ENCODE assay signal across 14 cellular contexts in genomic region chr5:980001-980588, GRCh38. TPM values are rescaled to one million over a fixed set of nuclear protein-coding genes. Genes with fewer than 3 reads are reported as not detected.
DNase-seq lines count a peak whose midpoint lies in the region; ATAC-seq and TF ChIP-seq lines count a peak whose summit lies in the region.
"Had no signal": no experiment of that assay in that cellular context is flagged by ENCODE, and none has a peak within 500 bp of the region (broad histone marks: within the 10 kb centered on the region; RNA-seq: fewer than 3 reads in every experiment).

No MANE protein-coding gene starts in this region.

- H3K27me3 ChIP-seq in ectodermal cell (ENCODE audit: control insufficient read depth, insufficient read depth, low read length, poor library complexity, severe bottlenecking) (no peaks in the 10 kb centered on the region), aorta (ENCODE audit: control insufficient read depth in 1 of 2, insufficient read depth in 2 of 2, low read length in 1 of 2) (no peaks in the 10 kb centered on the region), gastrocnemius medialis (peaks cover 0 to 3% (median 0%) of the 10 kb centered on the region in 3 donors)

- in situ Hi-C loops in gastrocnemius medialis (cut with MboI; ENCODE audit: low sequenced_read_pairs in 4 of 4), result loop anchor here in 1 of 4 donors (25.0 kb wide), 1 partner anchor 157 kb away; no protein-coding TSS in a partner anchor

- peak; percentile 25 for ATAC-seq in Right ventricle myocardium inferior
- peak; percentile 49 for ATAC-seq in aorta (ENCODE audit: low FRiP score)
- no peak for ATAC-seq in gastrocnemius medialis
- ATAC-seq in GM19452 (IDR thresholded peaks at IDR 0.05; ENCODE audit: unreplicated experiment), result no peak
- ATAC-seq: K562 had no signal

- peak overlapping the region; percentile 69 for H3K27ac ChIP-seq in ectodermal cell (ENCODE audit: insufficient read depth, low read depth, low read length, poor library complexity, severe bottlenecking)
- no peak overlapping the region for H3K27ac ChIP-seq in aorta (ENCODE audit: low read depth in 1 of 2, low read length in 2 of 2)
- H3K27ac ChIP-seq in gastrocnemius medialis, result no peak overlapping the region
- H3K27ac ChIP-seq: SJSA1 had no signal

- TF ChIP-seq CTCF in gastrocnemius medialis (IDR thresholded peaks at IDR 0.05 in 4 of 5, conservative IDR thresholded peaks at IDR 0.05 in 1 of 5), result no peak

- H3K9me3 ChIP-seq in ectodermal cell (ENCODE audit: control insufficient read depth, low read length) (no peaks in the 10 kb centered on the region), aorta (ENCODE audit: control insufficient read depth, low read length) (no peaks in the 10 kb centered on the region), gastrocnemius medialis (no peaks in the 10 kb centered on the region)

- H3K36me3 ChIP-seq in ectodermal cell (ENCODE audit: control insufficient read depth, insufficient read depth, low read length) (no peaks in the 10 kb centered on the region), aorta (ENCODE audit: control insufficient read depth in 1 of 2, insufficient read depth in 2 of 2, low read length in 1 of 2) (no peaks in the 10 kb centered on the region), gastrocnemius medialis (no peaks in the 10 kb centered on the region)
- H3K36me3 ChIP-seq: SJSA1 had no signal

- H3K4me3 ChIP-seq in ectodermal cell (ENCODE audit: insufficient read depth, low read depth, low read length), result no peak overlapping the region
- H3K4me3 ChIP-seq in aorta (ENCODE audit: low read length in 2 of 2), result no peak overlapping the region
- no peak overlapping the region for H3K4me3 ChIP-seq in gastrocnemius medialis
- H3K4me3 ChIP-seq: K562, SJSA1 had no signal

- no peak for TF ChIP-seq POLR2A in gastrocnemius medialis (IDR thresholded peaks at IDR 0.05)

- intact Hi-C loops in Right ventricle myocardium inferior (cut with DNase I), result no loop called here
- intact Hi-C loops in cardiac septum (cut with DNase I), result no loop called here
- intact Hi-C loops in aorta (cut with DNase I), result no loop called here
- intact Hi-C loops in gastrocnemius medialis (cut with DNase I; ENCODE audit: low total_unique reads), result no loop called here

- H3K4me1 ChIP-seq in ectodermal cell (ENCODE audit: control insufficient read depth, insufficient read depth, low read length) (peaks cover 25% of the 10 kb centered on the region), aorta (ENCODE audit: control insufficient read depth in 1 of 2, insufficient read depth in 2 of 2, low read length in 2 of 2) (no peaks in the 10 kb centered on the region), gastrocnemius medialis (no peaks in the 10 kb centered on the region)
- H3K4me1 ChIP-seq: SJSA1 had no signal

- DNase-seq in Right ventricle myocardium inferior (ENCODE audit: missing footprints), result no peak
- no peak for DNase-seq in cardiac septum (ENCODE audit: low spot score)
- peak; percentile 81 for DNase-seq in mesenteric fat pad (ENCODE audit: low spot score)
- peak in 1 of 2 donors; percentile 26 for DNase-seq in aorta
- DNase-seq in gastrocnemius medialis, result no peak
- DNase-seq in NCI-H1930 (lab: John Stamatoyannopoulos, UW), result no peak
- DNase-seq: activated CD4-positive, alpha-beta T cell treated with anti-CD3 and anti-CD28 coated beads for 1 hour; activated naive CD4-positive, alpha-beta T cell treated with Interleukin-2 at 50 U/mL for 16 hours; hippocampal formation had no signal

- whole genome bisulfite sequencing in ectodermal cell, 2 experiments, result 60 to 70% methylated on average over 17 of the region's 17 CpGs
- WGBS in aorta, 2 donors, result 79 to 84% methylated on average over 17 of the region's 17 CpGs

RNA-seq across cellular contexts. Expression of gene NKD2, which starts 28.5 kb away (rescaled TPM):
- total RNA-seq in Right ventricle myocardium inferior (4.4 TPM), cardiac septum (3.6 TPM), mesenteric fat pad (17.1 TPM), aorta (1 to 10 TPM; 2.8 to 6.8 TPM), gastrocnemius medialis (not detected)
- polyA plus RNA-seq in ectodermal cell (2013, experiment 1 of 4), result 8.9 TPM
- 4.5 TPM for polyA plus RNA-seq in ectodermal cell (2013, experiment 2 of 4)
- 6.8 TPM for polyA plus RNA-seq in ectodermal cell (2013, experiment 3 of 4)
- polyA plus RNA-seq in ectodermal cell (2013, experiment 4 of 4), result 7.4 TPM
- under 1 TPM in 1 of 2 donors, not detected in 1; 0.10 TPM for polyA plus RNA-seq in aorta
- polyA plus RNA-seq: AG04450 had no signal

Comparison
In these comparisons a context has a peak if more than half of its experiments do, and no peak if none do; other contexts are left out.
1. ATAC-seq: peak in Right ventricle myocardium inferior (single experiment) and aorta (single experiment); none in gastrocnemius medialis (0 of 2) and GM19452 (single experiment).